Comparison of ENCODE assay signal across 25 cellular contexts in genomic region chr2:136179602-136179975, GRCh38.
DNase-seq lines count a peak whose midpoint lies in the region; ATAC-seq and TF ChIP-seq lines count a peak whose summit lies in the region.
"Had no signal": no experiment of that assay in that cellular context is flagged by ENCODE, and none has a peak within 500 bp of the region (broad histone marks: within the 10 kb centered on the region; RNA-seq: fewer than 3 reads in every experiment).

No MANE protein-coding gene starts in this region.

- peak overlapping the region in 2 of 7 donors; percentile 36 to 57 for H3K4me3 Mint-ChIP-seq in CD8-positive, alpha-beta memory T cell
- no peak overlapping the region for H3K4me3 Mint-ChIP-seq in effector memory CD8-positive, alpha-beta T cell
- H3K4me3 Mint-ChIP-seq in nephron progenitor cell: no peak overlapping the region

- H3K9me3 ChIP-seq in CD8-positive, alpha-beta memory T cell (ENCODE audit: low read length): no peaks in the 10 kb centered on the region
- H3K9me3 ChIP-seq: BE2C, Caco-2, SJSA1 had no signal

- peak overlapping the region in 6 of 8 donors; percentile 40 to 92 (median 85) for H3K27ac Mint-ChIP-seq in CD8-positive, alpha-beta memory T cell
- peak overlapping the region; percentile 20 to 64 for H3K27ac Mint-ChIP-seq in effector memory CD8-positive, alpha-beta T cell
- peak overlapping the region; percentile 37 for H3K27ac Mint-ChIP-seq in nephron progenitor cell

- H3K4me1 ChIP-seq in CD8-positive, alpha-beta memory T cell (ENCODE audit: insufficient read depth, low read length): peaks cover 8% of the 10 kb centered on the region
- H3K4me1 ChIP-seq: BE2C, Caco-2, SJSA1 had no signal

- H3K27me3 Mint-ChIP-seq in CD8-positive, alpha-beta memory T cell: peaks cover 0 to 3% of the 10 kb centered on the region in 2 donors
- no peaks in the 10 kb centered on the region for H3K27me3 Mint-ChIP-seq in effector memory CD8-positive, alpha-beta T cell
- H3K27me3 Mint-ChIP-seq in nephron progenitor cell (ENCODE audit: low read depth, poor library complexity): peaks cover 2% of the 10 kb centered on the region

- TF ChIP-seq CTCF in nephron progenitor cell (IDR thresholded peaks at IDR 0.05): no peak

- H3K27ac ChIP-seq in CD8-positive, alpha-beta memory T cell (ENCODE audit: low read depth, low read length): no peak overlapping the region
- H3K27ac ChIP-seq: PC-9, SJSA1 had no signal

- H3K36me3 Mint-ChIP-seq in CD8-positive, alpha-beta memory T cell: peaks cover 0 to 7% (median 0%) of the 10 kb centered on the region in 3 donors
- H3K36me3 Mint-ChIP-seq in effector memory CD8-positive, alpha-beta T cell (ENCODE audit: insufficient read depth): no peaks in the 10 kb centered on the region
- H3K36me3 Mint-ChIP-seq in nephron progenitor cell (ENCODE audit: low read depth): peaks cover 6% of the 10 kb centered on the region

- CTCF ChIA-PET in CD8-positive, alpha-beta memory T cell (lab: Charles Lee): interaction anchor here (2.3 kb wide), 1 partner anchor 205 kb away, joined by 6 read pairs; no protein-coding TSS in a partner anchor

- DNase-seq in NCI-H2081 (lab: John Stamatoyannopoulos, UW) (peak; percentile 2 to 32), NCI-H2081 treated with DMSO at 0.1 percent for 48 hours (lab: John Stamatoyannopoulos, UW) (no peak), nephron progenitor cell (no peak), C1 segment of cervical spinal cord (lab: John Stamatoyannopoulos, UW) (no peak), OCI-M1 (lab: John Stamatoyannopoulos, UW) (no peak)
- DNase-seq in CD8-positive, alpha-beta memory T cell: no peak
- no peak for DNase-seq in effector memory CD8-positive, alpha-beta T cell
- DNase-seq in activated CD8-positive, alpha-beta memory T cell treated with anti-CD3 and anti-CD28 coated beads, Interleukin-2, amount 50 U/mL, for 48 hours: no peak
- DNase-seq: 8988T; ACHN; BE2C; Caco-2; Kasumi-1; MV-4-11; NCI-H1105; NCI-H1436 treated with DMSO at 0.1 percent for 48 hours; NCI-H2029 treated with DMSO at 0.1 percent for 48 hours; NCI-H446; NCI-H524 treated with DMSO at 0.1 percent for 48 hours; NK-92 treated with Interleukin-12 subunit alpha and Interleukin-12 subunit beta, amount 100 ng/mL, for 24 hours; PC-9 had no signal

- H3K36me3 ChIP-seq in CD8-positive, alpha-beta memory T cell (ENCODE audit: insufficient read depth, low read length): no peaks in the 10 kb centered on the region
- H3K36me3 ChIP-seq: BE2C, SJSA1 had no signal

- H3K4me3 ChIP-seq in CD8-positive, alpha-beta memory T cell (ENCODE audit: low read length): no peak overlapping the region
- H3K4me3 ChIP-seq: K562, PC-9, SJSA1 had no signal

- POLR2A ChIA-PET in CD8-positive, alpha-beta memory T cell (lab: Charles Lee): interaction anchor here (0.5 kb wide), 1 partner anchor 125 kb away, joined by 4 read pairs; no protein-coding TSS in a partner anchor

- no peak for ATAC-seq in effector memory CD8-positive, alpha-beta T cell (replicated peaks)
- ATAC-seq: HCT116, K562, Right ventricle myocardium inferior had no signal

- no peaks in the 10 kb centered on the region for H3K9me3 Mint-ChIP-seq in CD8-positive, alpha-beta memory T cell
- no peaks in the 10 kb centered on the region for H3K9me3 Mint-ChIP-seq in effector memory CD8-positive, alpha-beta T cell
- peaks cover 7% of the 10 kb centered on the region for H3K9me3 Mint-ChIP-seq in nephron progenitor cell

- peaks cover 14 to 32% (median 26%) of the 10 kb centered on the region in 3 donors for H3K4me1 Mint-ChIP-seq in CD8-positive, alpha-beta memory T cell
- peaks cover 8 to 13% of the 10 kb centered on the region in 2 donors for H3K4me1 Mint-ChIP-seq in effector memory CD8-positive, alpha-beta T cell (ENCODE audit: low read depth in 2 of 2)
- H3K4me1 Mint-ChIP-seq in nephron progenitor cell: peaks cover 39% of the 10 kb centered on the region

- H3K27me3 ChIP-seq in CD8-positive, alpha-beta memory T cell (ENCODE audit: insufficient read depth, low read length, poor library complexity, severe bottlenecking): no peaks in the 10 kb centered on the region
- H3K27me3 ChIP-seq: BE2C, SJSA1 had no signal

Comparison
In these comparisons a context has a peak if more than half of its experiments do, and no peak if none do; other contexts are left out.
1. DNase-seq: peak in NCI-H2081 (2 of 2); none in NCI-H2081 treated with DMSO at 0.1 percent for 48 hours (single experiment), CD8-positive, alpha-beta memory T cell (0 of 5), effector memory CD8-positive, alpha-beta T cell (0 of 3), nephron progenitor cell (single experiment), C1 segment of cervical spinal cord (0 of 14), activated CD8-positive, alpha-beta memory T cell treated with anti-CD3 and anti-CD28 coated beads, Interleukin-2, amount 50 U/mL, for 48 hours (single experiment) and OCI-M1 (single experiment).
2. Peak in every context shown above with its lines, with median percentiles within 50 percentile points of each other: H3K27ac Mint-ChIP-seq.